In the genomic region with DNA sequence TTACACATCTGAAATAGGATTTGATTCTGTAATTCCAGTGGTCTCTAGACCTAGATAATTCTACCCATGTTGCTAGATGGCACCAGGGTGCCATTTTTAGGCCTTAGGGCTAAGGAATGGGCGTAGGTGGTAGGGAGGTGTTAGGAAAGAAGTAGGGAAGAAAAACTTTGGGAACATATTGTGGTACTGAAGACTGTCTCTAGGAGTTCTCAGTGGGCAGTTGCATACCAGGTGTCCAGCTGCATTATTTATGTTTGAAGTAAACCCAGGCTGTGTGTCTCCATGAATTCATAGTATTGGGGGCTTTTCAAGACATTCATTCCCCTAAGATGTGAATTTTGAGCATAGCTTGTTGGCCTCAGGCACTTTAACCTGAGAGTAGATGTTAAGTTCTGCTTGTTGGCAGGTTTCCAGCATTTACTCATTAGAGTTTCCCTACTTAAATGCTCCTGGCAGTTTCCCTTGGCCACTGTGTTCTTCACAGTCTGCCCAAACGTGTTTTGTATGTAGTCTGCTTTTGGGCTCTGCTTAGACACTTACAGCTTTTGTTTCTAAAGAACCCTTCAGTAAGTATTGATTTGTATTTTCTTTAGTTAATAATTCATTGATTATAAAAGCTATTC, we compare ENCODE assay signal across 1 cellular context.
TF ChIP-seq lines count a peak whose summit lies in the region.

No MANE protein-coding gene starts in this region.

TF ChIP-seq in HEK293, 187 proteins besides CTCF, POLR2A, EP300 and RAD21 (continued from another document):
- TF ChIP-seq, protein P1, sequence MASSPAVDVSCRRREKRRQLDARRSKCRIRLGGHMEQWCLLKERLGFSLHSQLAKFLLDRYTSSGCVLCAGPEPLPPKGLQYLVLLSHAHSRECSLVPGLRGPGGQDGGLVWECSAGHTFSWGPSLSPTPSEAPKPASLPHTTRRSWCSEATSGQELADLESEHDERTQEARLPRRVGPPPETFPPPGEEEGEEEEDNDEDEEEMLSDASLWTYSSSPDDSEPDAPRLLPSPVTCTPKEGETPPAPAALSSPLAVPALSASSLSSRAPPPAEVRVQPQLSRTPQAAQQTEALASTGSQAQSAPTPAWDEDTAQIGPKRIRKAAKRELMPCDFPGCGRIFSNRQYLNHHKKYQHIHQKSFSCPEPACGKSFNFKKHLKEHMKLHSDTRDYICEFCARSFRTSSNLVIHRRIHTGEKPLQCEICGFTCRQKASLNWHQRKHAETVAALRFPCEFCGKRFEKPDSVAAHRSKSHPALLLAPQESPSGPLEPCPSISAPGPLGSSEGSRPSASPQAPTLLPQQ (tag by site-specific recombination; IDR thresholded peaks at IDR 0.05) = peak; percentile 78
- TF ChIP-seq, protein P2, sequence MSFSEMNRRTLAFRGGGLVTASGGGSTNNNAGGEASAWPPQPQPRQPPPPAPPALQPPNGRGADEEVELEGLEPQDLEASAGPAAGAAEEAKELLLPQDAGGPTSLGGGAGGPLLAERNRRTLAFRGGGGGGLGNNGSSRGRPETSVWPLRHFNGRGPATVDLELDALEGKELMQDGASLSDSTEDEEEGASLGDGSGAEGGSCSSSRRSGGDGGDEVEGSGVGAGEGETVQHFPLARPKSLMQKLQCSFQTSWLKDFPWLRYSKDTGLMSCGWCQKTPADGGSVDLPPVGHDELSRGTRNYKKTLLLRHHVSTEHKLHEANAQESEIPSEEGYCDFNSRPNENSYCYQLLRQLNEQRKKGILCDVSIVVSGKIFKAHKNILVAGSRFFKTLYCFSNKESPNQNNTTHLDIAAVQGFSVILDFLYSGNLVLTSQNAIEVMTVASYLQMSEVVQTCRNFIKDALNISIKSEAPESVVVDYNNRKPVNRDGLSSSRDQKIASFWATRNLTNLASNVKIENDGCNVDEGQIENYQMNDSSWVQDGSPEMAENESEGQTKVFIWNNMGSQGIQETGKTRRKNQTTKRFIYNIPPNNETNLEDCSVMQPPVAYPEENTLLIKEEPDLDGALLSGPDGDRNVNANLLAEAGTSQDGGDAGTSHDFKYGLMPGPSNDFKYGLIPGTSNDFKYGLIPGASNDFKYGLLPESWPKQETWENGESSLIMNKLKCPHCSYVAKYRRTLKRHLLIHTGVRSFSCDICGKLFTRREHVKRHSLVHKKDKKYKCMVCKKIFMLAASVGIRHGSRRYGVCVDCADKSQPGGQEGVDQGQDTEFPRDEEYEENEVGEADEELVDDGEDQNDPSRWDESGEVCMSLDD (tag by site-specific recombination; IDR thresholded peaks at IDR 0.05) = no peak
- TF ChIP-seq MZF1 (tag by site-specific recombination; IDR thresholded peaks at IDR 0.05; ENCODE audit: borderline replicate concordance) (0 out of 2 replicates have a peak, but pooled peaks have one; percentile 43), OSR2 (tag by site-specific recombination; IDR thresholded peaks at IDR 0.05) (peak; percentile 89), ZBTB44 (tag by site-specific recombination; IDR thresholded peaks at IDR 0.05) (0 out of 2 replicates have a peak, but pooled peaks have one; percentile 6), ZNF561 (tag by site-specific recombination; IDR thresholded peaks at IDR 0.05; ENCODE audit: borderline replicate concordance) (no peak), ZNF600 (tag by site-specific recombination; IDR thresholded peaks at IDR 0.05) (peak; percentile 59; the same call in 1 of the 2 replicates), ZNF223 (tag by site-specific recombination; IDR thresholded peaks at IDR 0.05) (no peak), PRDM10 (tag by site-specific recombination; IDR thresholded peaks at IDR 0.05) (peak; percentile 54), PRDM1 (tag by site-specific recombination; IDR thresholded peaks at IDR 0.05) (peak; percentile 30; the same call in 1 of the 2 replicates), ZNF391 (tag by site-specific recombination; IDR thresholded peaks at IDR 0.05; ENCODE audit: borderline replicate concordance, low read depth) (no peak)
